ENCODE assay signal across 20 cellular contexts in the genomic region with DNA sequence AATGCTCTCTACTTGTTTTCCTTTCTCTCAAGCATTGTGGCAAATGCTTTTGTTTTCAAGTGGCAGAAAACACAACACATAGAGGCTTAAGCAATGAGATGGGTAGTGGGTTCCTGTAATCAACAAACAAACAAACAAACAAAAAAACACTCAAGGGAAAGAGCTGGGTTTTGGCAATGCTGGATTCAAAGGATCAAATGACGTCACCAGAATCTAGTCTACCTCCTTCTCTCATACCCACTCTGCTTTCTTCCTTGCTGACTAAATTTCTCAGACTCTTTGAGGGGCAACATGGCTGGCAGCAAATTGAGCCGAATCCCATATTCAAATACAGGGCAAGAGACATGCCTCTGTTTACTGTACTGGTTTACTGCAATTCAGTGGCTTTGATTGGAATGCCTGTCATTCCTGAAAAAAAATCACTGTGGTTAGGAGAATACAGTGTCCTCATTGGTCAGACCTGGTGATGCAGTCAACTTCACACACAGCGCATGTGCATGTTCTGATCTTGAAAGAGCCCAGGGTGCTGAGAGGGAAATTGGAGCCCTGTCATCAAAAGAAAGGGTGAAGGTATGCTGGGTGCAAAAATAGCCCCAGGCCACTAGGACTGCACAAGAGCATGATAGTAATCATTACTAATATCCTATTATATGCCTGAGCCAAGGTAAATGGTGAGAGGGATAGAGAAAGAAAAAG.
A peak's percentile ranks its signal among the peaks of the same experiment; 100 is the strongest.
DNase-seq lines count a peak whose midpoint lies in the region; ATAC-seq and TF ChIP-seq lines count a peak whose summit lies in the region.
"Had no signal": no experiment of that assay in that cellular context is flagged by ENCODE, and none has a peak within 500 bp of the region (broad histone marks: within the 10 kb centered on the region; RNA-seq: fewer than 3 reads in every experiment).

No MANE protein-coding gene starts in this region.

- H3K27me3 Mint-ChIP-seq in WTC11 (ENCODE audit: low read depth) (no peaks in the 10 kb centered on the region), neural progenitor cell (ENCODE audit: insufficient read depth, low read depth) (no peaks in the 10 kb centered on the region)

- in situ Hi-C loops in ACHN (cut with HindIII; ENCODE audit: low pct_ligation_motif_present, low pct_unique_long_range_greater_than_20kb, low sequenced_read_pairs) = no loop called here

- H3K27me3 ChIP-seq in Karpas-422 (ENCODE audit: low read length) (no peaks in the 10 kb centered on the region), neural progenitor cell (no peaks in the 10 kb centered on the region)
- H3K27me3 ChIP-seq: breast epithelium, esophagus squamous epithelium, ovary had no signal

- no peaks in the 10 kb centered on the region for H4K20me1 ChIP-seq in Karpas-422 (ENCODE audit: insufficient read depth, low read depth, low read length)
- H4K20me1 ChIP-seq in neural progenitor cell (ENCODE audit: low read depth) = no peaks in the 10 kb centered on the region

- H3K9ac ChIP-seq in Karpas-422 (ENCODE audit: low read length) (no peak overlapping the region), neural progenitor cell (no peak overlapping the region)

- H3K9me3 Mint-ChIP-seq in WTC11 = no peaks in the 10 kb centered on the region
- no peaks in the 10 kb centered on the region for H3K9me3 Mint-ChIP-seq in neural progenitor cell

- DNase-seq in AG08396 (ENCODE audit: low spot score) (peak; percentile 8), GM04503 (ENCODE audit: low read depth) (peak; percentile 45), WTC11 (ENCODE audit: low spot score) (no peak), foreskin melanocyte (peak; percentile 48), Karpas-422 (no peak), ACHN (no peak), Right ventricle myocardium inferior (ENCODE audit: missing footprints) (no peak), neural progenitor cell (ENCODE audit: low spot score) (no peak)
- DNase-seq: activated CD4-positive, CD25-positive, alpha-beta regulatory T cell; esophagus squamous epithelium; immature natural killer cell; lower lobe of right lung; MV-4-11; NCI-H2029 treated with DMSO at 0.1 percent for 48 hours; NCI-H510A treated with DMSO at 0.1 percent for 48 hours; ovary; SHP77 treated with DMSO at 0.1 percent for 48 hours; T-helper 2 cell had no signal

- H3K27ac Mint-ChIP-seq in WTC11 = no peak overlapping the region
- H3K27ac Mint-ChIP-seq in neural progenitor cell = no peak overlapping the region
- H3K27ac Mint-ChIP-seq: activated naive CD4-positive, alpha-beta T cell treated with anti-CD3 and anti-CD28 coated beads, Interleukin-2, amount 50 U/mL, for 72 hours; immature natural killer cell had no signal

- H3K36me3 ChIP-seq in Karpas-422 (ENCODE audit: insufficient read depth, low read length) = no peaks in the 10 kb centered on the region
- no peaks in the 10 kb centered on the region for H3K36me3 ChIP-seq in neural progenitor cell
- H3K36me3 ChIP-seq: breast epithelium, esophagus squamous epithelium, lower lobe of right lung, ovary had no signal

- H2AFZ ChIP-seq in Karpas-422 (ENCODE audit: low read length) (no peak overlapping the region), neural progenitor cell (replicated peaks) (no peak overlapping the region)

- CTCF ChIA-PET in WTC11 (lab: Charles Lee) = no interaction called here

- H3K27ac ChIP-seq in Karpas-422 (ENCODE audit: low read length) = no peak overlapping the region
- no peak overlapping the region for H3K27ac ChIP-seq in neural progenitor cell
- H3K27ac ChIP-seq: breast epithelium, esophagus squamous epithelium, lower lobe of right lung, ovary had no signal

- TF ChIP-seq CTCF in WTC11 (IDR thresholded peaks at IDR 0.05) (no peak), neural progenitor cell (IDR thresholded peaks at IDR 0.05) (no peak)

- peaks cover 9% of the 10 kb centered on the region for H3K4me1 ChIP-seq in Karpas-422 (ENCODE audit: low read length)
- H3K4me1 ChIP-seq in neural progenitor cell = no peaks in the 10 kb centered on the region
- H3K4me1 ChIP-seq: breast epithelium, esophagus squamous epithelium, lower lobe of right lung had no signal

- H3K9me3 ChIP-seq in Karpas-422 (ENCODE audit: low read length) (no peaks in the 10 kb centered on the region), neural progenitor cell (ENCODE audit: low read depth) (no peaks in the 10 kb centered on the region)
- H3K9me3 ChIP-seq: breast epithelium, esophagus squamous epithelium, lower lobe of right lung, ovary had no signal

- no peak overlapping the region for H3K4me3 ChIP-seq in Karpas-422 (ENCODE audit: low read length)
- no peak overlapping the region for H3K4me3 ChIP-seq in neural progenitor cell
- H3K4me3 ChIP-seq: breast epithelium, esophagus squamous epithelium, lower lobe of right lung, ovary had no signal

- no peaks in the 10 kb centered on the region for H3K79me2 ChIP-seq in Karpas-422 (ENCODE audit: low read length)
- H3K79me2 ChIP-seq in neural progenitor cell (ENCODE audit: low read depth) = no peaks in the 10 kb centered on the region

- H3K4me2 ChIP-seq in Karpas-422 (ENCODE audit: low read depth, low read length, poor library complexity, severe bottlenecking) (no peak overlapping the region), neural progenitor cell (no peak overlapping the region)

- intact Hi-C loops in Right ventricle myocardium inferior (cut with DNase I) = no loop called here

- H3K4me3 Mint-ChIP-seq in WTC11 = no peak overlapping the region
- H3K4me3 Mint-ChIP-seq in neural progenitor cell = no peak overlapping the region
- H3K4me3 Mint-ChIP-seq: immature natural killer cell had no signal

- ATAC-seq in WTC11 = peak; percentile 51
- ATAC-seq in Right ventricle myocardium inferior = no peak
- ATAC-seq: activated naive CD4-positive, alpha-beta T cell treated with anti-CD3 and anti-CD28 coated beads, Interleukin-2, amount 50 U/mL, for 72 hours; lower lobe of right lung had no signal

- POLR2A ChIA-PET in WTC11 (lab: Charles Lee) = no interaction called here

- H3K4me1 Mint-ChIP-seq in WTC11 (peaks cover 9% of the 10 kb centered on the region), neural progenitor cell (peaks cover 14% of the 10 kb centered on the region)
- H3K4me1 Mint-ChIP-seq: immature natural killer cell had no signal

- no peaks in the 10 kb centered on the region for H3K9me2 ChIP-seq in Karpas-422 (replicated peaks; ENCODE audit: insufficient read depth, low read length)

- H3K36me3 Mint-ChIP-seq in WTC11 (no peaks in the 10 kb centered on the region), neural progenitor cell (no peaks in the 10 kb centered on the region)
- H3K36me3 Mint-ChIP-seq: activated naive CD4-positive, alpha-beta T cell treated with anti-CD3 and anti-CD28 coated beads, Interleukin-2, amount 50 U/mL, for 72 hours; immature natural killer cell had no signal

- H3F3A ChIP-seq in neural progenitor cell (ENCODE audit: low read depth) = no peaks in the 10 kb centered on the region

TF ChIP-seq in WTC11, 78 proteins besides CTCF, POLR2A, EP300 and RAD21 (continues in another document):
- TF ChIP-seq ESRRA (CRISPR knock-in tag; IDR thresholded peaks at IDR 0.05; ENCODE audit: borderline replicate concordance) (no peak), ETV6 (CRISPR knock-in tag; IDR thresholded peaks at IDR 0.05) (no peak), OVOL2 (CRISPR knock-in tag; IDR thresholded peaks at IDR 0.05; ENCODE audit: borderline replicate concordance) (no peak), NR1H2 (CRISPR knock-in tag; IDR thresholded peaks at IDR 0.05) (no peak), CREB1 (CRISPR knock-in tag; IDR thresholded peaks at IDR 0.05) (no peak), CBFB (CRISPR knock-in tag; IDR thresholded peaks at IDR 0.05; ENCODE audit: low read depth) (no peak), FOXJ3 (CRISPR knock-in tag; IDR thresholded peaks at IDR 0.05; ENCODE audit: borderline replicate concordance) (no peak)
- TF ChIP-seq, protein P1, sequence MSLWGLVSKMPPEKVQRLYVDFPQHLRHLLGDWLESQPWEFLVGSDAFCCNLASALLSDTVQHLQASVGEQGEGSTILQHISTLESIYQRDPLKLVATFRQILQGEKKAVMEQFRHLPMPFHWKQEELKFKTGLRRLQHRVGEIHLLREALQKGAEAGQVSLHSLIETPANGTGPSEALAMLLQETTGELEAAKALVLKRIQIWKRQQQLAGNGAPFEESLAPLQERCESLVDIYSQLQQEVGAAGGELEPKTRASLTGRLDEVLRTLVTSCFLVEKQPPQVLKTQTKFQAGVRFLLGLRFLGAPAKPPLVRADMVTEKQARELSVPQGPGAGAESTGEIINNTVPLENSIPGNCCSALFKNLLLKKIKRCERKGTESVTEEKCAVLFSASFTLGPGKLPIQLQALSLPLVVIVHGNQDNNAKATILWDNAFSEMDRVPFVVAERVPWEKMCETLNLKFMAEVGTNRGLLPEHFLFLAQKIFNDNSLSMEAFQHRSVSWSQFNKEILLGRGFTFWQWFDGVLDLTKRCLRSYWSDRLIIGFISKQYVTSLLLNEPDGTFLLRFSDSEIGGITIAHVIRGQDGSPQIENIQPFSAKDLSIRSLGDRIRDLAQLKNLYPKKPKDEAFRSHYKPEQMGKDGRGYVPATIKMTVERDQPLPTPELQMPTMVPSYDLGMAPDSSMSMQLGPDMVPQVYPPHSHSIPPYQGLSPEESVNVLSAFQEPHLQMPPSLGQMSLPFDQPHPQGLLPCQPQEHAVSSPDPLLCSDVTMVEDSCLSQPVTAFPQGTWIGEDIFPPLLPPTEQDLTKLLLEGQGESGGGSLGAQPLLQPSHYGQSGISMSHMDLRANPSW (CRISPR knock-in tag; conservative IDR thresholded peaks at IDR 0.05; ENCODE audit: low read depth) = no peak
- TF ChIP-seq, protein P2, sequence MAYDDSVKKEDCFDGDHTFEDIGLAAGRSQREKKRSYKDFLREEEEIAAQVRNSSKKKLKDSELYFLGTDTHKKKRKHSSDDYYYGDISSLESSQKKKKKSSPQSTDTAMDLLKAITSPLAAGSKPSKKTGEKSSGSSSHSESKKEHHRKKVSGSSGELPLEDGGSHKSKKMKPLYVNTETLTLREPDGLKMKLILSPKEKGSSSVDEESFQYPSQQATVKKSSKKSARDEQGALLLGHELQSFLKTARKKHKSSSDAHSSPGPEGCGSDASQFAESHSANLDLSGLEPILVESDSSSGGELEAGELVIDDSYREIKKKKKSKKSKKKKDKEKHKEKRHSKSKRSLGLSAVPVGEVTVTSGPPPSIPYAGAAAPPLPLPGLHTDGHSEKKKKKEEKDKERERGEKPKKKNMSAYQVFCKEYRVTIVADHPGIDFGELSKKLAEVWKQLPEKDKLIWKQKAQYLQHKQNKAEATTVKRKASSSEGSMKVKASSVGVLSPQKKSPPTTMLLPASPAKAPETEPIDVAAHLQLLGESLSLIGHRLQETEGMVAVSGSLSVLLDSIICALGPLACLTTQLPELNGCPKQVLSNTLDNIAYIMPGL (CRISPR knock-in tag; IDR thresholded peaks at IDR 0.05) = no peak
- TF ChIP-seq, protein P3, sequence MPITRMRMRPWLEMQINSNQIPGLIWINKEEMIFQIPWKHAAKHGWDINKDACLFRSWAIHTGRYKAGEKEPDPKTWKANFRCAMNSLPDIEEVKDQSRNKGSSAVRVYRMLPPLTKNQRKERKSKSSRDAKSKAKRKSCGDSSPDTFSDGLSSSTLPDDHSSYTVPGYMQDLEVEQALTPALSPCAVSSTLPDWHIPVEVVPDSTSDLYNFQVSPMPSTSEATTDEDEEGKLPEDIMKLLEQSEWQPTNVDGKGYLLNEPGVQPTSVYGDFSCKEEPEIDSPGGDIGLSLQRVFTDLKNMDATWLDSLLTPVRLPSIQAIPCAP (CRISPR knock-in tag; IDR thresholded peaks at IDR 0.05) = no peak

Comparison
In these comparisons a context has a peak if more than half of its experiments do, and no peak if none do; other contexts are left out.
1. DNase-seq: peak in AG08396 (single experiment), GM04503 (single experiment) and foreskin melanocyte (single experiment); none in WTC11 (single experiment), Karpas-422 (single experiment), ACHN (single experiment), Right ventricle myocardium inferior (single experiment) and neural progenitor cell (single experiment).